Comparison of ENCODE assay signal across 1 cellular context in the genomic region with DNA sequence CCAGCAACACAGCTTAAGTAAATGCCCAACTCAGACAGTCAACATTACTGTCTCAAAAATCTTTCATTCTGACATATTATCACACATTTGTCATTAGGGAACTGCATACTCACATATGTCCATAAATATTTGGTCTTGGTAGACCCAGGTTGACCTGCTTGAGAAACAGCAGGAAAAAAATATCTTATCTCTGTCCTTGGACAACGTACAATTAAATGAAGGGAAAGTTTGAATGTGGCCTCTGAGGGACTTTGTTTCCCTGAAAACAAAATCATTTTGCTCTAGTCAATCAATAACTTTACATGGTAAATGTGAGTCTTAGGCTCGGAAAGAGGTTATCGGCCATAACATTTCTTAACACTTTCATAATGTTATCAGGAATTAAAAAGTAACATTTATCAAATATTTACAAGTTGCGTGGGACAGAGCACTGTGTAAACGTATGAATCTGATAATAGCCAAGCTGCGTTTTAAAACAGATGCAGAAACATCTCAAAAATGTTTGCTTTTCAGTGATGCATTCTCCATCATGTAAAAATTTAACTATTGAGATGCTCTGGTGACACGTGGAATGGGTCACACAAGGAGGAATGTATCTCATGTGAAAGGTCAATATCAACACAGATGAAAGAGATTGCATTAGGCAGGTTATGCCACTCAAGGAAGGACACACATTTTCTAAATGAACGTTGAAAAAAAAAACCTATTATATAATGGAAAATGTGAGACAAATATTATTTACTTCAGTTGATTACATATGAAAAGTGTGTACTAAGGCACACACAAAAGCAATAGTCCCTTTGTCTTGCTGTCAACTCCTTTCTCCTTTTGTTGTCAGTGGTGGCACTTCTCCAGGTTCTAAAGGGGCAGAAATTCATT.
TF ChIP-seq lines count a peak whose summit lies in the region.

No MANE protein-coding gene starts in this region.

TF ChIP-seq in HepG2, 621 proteins besides CTCF, POLR2A, EP300 and RAD21 (continued from another document and continues in another):
- TF ChIP-seq, protein P1, sequence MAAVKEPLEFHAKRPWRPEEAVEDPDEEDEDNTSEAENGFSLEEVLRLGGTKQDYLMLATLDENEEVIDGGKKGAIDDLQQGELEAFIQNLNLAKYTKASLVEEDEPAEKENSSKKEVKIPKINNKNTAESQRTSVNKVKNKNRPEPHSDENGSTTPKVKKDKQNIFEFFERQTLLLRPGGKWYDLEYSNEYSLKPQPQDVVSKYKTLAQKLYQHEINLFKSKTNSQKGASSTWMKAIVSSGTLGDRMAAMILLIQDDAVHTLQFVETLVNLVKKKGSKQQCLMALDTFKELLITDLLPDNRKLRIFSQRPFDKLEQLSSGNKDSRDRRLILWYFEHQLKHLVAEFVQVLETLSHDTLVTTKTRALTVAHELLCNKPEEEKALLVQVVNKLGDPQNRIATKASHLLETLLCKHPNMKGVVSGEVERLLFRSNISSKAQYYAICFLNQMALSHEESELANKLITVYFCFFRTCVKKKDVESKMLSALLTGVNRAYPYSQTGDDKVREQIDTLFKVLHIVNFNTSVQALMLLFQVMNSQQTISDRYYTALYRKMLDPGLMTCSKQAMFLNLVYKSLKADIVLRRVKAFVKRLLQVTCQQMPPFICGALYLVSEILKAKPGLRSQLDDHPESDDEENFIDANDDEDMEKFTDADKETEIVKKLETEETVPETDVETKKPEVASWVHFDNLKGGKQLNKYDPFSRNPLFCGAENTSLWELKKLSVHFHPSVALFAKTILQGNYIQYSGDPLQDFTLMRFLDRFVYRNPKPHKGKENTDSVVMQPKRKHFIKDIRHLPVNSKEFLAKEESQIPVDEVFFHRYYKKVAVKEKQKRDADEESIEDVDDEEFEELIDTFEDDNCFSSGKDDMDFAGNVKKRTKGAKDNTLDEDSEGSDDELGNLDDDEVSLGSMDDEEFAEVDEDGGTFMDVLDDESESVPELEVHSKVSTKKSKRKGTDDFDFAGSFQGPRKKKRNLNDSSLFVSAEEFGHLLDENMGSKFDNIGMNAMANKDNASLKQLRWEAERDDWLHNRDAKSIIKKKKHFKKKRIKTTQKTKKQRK (IDR thresholded peaks at IDR 0.05; ENCODE audit: low read length): no peak
- TF ChIP-seq ZNF850 (CRISPR knock-in tag; conservative IDR thresholded peaks at IDR 0.05) (no peak), REL (CRISPR knock-in tag; conservative IDR thresholded peaks at IDR 0.05) (no peak), KLF11 (CRISPR knock-in tag; IDR thresholded peaks at IDR 0.05) (no peak), DMAP1 (CRISPR knock-in tag; IDR thresholded peaks at IDR 0.05) (peak; percentile 68), NFKB2 (CRISPR knock-in tag; IDR thresholded peaks at IDR 0.05; ENCODE audit: borderline replicate concordance) (no peak), ARNTL (CRISPR knock-in tag; IDR thresholded peaks at IDR 0.05) (peak; percentile 97), SIN3B (IDR thresholded peaks at IDR 0.05; ENCODE audit: low read length) (no peak), ZNF205 (CRISPR knock-in tag; IDR thresholded peaks at IDR 0.05) (no peak; the same call in 1 of the 2 replicates), SOX5 (CRISPR knock-in tag; IDR thresholded peaks at IDR 0.05; ENCODE audit: borderline replicate concordance) (peak; percentile 97), ZNF775 (CRISPR knock-in tag; IDR thresholded peaks at IDR 0.05; ENCODE audit: borderline replicate concordance) (no peak), ONECUT2 (CRISPR knock-in tag; IDR thresholded peaks at IDR 0.05) (peak; percentile 88), HNRNPUL1 (IDR thresholded peaks at IDR 0.05; ENCODE audit: low read depth, low read length) (no peak), ZNF746 (CRISPR knock-in tag; IDR thresholded peaks at IDR 0.05) (no peak; the same call in 1 of the 2 replicates), PPARG (CRISPR knock-in tag; conservative IDR thresholded peaks at IDR 0.05) (peak; percentile 83), NFIC (IDR thresholded peaks at IDR 0.05; ENCODE audit: low read length) (peak; percentile 98), KLF6 (CRISPR knock-in tag; IDR thresholded peaks at IDR 0.05) (no peak; the same call in 1 of the 2 replicates), KLF15 (CRISPR knock-in tag; IDR thresholded peaks at IDR 0.05; ENCODE audit: borderline replicate concordance) (no peak), ZNF839 (CRISPR knock-in tag; IDR thresholded peaks at IDR 0.05; ENCODE audit: borderline replicate concordance) (no peak), EZH2 (conservative IDR thresholded peaks at IDR 0.05; ENCODE audit: low read depth, low read length) (no peak), ZIK1 (CRISPR knock-in tag; IDR thresholded peaks at IDR 0.05; ENCODE audit: borderline replicate concordance, low read depth) (no peak), BRCA1 (CRISPR knock-in tag; IDR thresholded peaks at IDR 0.05) (no peak), IRF2 (CRISPR knock-in tag; IDR thresholded peaks at IDR 0.05) (peak; percentile 87), ZNF720 (CRISPR knock-in tag; IDR thresholded peaks at IDR 0.05) (no peak), ZNF329 (CRISPR knock-in tag; IDR thresholded peaks at IDR 0.05; ENCODE audit: low read depth) (no peak), ZSCAN20 (CRISPR knock-in tag; IDR thresholded peaks at IDR 0.05; ENCODE audit: borderline replicate concordance) (no peak), ZFP36L1 (CRISPR knock-in tag; IDR thresholded peaks at IDR 0.05) (no peak), ZFYVE20 (CRISPR knock-in tag; IDR thresholded peaks at IDR 0.05; ENCODE audit: borderline replicate concordance, low read depth) (no peak), MED13 (CRISPR knock-in tag; IDR thresholded peaks at IDR 0.05) (peak; percentile 95), SALL1 (CRISPR knock-in tag; IDR thresholded peaks at IDR 0.05) (peak; percentile 88)
- TF ChIP-seq, protein P2, sequence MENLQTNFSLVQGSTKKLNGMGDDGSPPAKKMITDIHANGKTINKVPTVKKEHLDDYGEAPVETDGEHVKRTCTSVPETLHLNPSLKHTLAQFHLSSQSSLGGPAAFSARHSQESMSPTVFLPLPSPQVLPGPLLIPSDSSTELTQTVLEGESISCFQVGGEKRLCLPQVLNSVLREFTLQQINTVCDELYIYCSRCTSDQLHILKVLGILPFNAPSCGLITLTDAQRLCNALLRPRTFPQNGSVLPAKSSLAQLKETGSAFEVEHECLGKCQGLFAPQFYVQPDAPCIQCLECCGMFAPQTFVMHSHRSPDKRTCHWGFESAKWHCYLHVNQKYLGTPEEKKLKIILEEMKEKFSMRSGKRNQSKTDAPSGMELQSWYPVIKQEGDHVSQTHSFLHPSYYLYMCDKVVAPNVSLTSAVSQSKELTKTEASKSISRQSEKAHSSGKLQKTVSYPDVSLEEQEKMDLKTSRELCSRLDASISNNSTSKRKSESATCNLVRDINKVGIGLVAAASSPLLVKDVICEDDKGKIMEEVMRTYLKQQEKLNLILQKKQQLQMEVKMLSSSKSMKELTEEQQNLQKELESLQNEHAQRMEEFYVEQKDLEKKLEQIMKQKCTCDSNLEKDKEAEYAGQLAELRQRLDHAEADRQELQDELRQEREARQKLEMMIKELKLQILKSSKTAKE (CRISPR knock-in tag; IDR thresholded peaks at IDR 0.05; ENCODE audit: borderline replicate concordance): peak; percentile 54; the same call in 1 of the 2 replicates
- TF ChIP-seq, protein P3, sequence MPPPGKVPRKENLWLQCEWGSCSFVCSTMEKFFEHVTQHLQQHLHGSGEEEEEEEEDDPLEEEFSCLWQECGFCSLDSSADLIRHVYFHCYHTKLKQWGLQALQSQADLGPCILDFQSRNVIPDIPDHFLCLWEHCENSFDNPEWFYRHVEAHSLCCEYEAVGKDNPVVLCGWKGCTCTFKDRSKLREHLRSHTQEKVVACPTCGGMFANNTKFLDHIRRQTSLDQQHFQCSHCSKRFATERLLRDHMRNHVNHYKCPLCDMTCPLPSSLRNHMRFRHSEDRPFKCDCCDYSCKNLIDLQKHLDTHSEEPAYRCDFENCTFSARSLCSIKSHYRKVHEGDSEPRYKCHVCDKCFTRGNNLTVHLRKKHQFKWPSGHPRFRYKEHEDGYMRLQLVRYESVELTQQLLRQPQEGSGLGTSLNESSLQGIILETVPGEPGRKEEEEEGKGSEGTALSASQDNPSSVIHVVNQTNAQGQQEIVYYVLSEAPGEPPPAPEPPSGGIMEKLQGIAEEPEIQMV (CRISPR knock-in tag; IDR thresholded peaks at IDR 0.05; ENCODE audit: low read depth): no peak
- TF ChIP-seq, protein P4, sequence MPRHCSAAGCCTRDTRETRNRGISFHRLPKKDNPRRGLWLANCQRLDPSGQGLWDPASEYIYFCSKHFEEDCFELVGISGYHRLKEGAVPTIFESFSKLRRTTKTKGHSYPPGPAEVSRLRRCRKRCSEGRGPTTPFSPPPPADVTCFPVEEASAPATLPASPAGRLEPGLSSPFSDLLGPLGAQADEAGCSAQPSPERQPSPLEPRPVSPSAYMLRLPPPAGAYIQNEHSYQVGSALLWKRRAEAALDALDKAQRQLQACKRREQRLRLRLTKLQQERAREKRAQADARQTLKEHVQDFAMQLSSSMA (CRISPR knock-in tag; IDR thresholded peaks at IDR 0.05): no peak
- TF ChIP-seq, protein P5, sequence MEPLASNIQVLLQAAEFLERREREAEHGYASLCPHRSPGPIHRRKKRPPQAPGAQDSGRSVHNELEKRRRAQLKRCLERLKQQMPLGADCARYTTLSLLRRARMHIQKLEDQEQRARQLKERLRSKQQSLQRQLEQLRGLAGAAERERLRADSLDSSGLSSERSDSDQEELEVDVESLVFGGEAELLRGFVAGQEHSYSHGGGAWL (CRISPR knock-in tag; IDR thresholded peaks at IDR 0.05): no peak
- TF ChIP-seq, protein P6, sequence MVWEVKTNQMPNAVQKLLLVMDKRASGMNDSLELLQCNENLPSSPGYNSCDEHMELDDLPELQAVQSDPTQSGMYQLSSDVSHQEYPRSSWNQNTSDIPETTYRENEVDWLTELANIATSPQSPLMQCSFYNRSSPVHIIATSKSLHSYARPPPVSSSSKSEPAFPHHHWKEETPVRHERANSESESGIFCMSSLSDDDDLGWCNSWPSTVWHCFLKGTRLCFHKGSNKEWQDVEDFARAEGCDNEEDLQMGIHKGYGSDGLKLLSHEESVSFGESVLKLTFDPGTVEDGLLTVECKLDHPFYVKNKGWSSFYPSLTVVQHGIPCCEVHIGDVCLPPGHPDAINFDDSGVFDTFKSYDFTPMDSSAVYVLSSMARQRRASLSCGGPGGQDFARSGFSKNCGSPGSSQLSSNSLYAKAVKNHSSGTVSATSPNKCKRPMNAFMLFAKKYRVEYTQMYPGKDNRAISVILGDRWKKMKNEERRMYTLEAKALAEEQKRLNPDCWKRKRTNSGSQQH (CRISPR knock-in tag; IDR thresholded peaks at IDR 0.05; ENCODE audit: low read depth): no peak
- TF ChIP-seq, protein P7, sequence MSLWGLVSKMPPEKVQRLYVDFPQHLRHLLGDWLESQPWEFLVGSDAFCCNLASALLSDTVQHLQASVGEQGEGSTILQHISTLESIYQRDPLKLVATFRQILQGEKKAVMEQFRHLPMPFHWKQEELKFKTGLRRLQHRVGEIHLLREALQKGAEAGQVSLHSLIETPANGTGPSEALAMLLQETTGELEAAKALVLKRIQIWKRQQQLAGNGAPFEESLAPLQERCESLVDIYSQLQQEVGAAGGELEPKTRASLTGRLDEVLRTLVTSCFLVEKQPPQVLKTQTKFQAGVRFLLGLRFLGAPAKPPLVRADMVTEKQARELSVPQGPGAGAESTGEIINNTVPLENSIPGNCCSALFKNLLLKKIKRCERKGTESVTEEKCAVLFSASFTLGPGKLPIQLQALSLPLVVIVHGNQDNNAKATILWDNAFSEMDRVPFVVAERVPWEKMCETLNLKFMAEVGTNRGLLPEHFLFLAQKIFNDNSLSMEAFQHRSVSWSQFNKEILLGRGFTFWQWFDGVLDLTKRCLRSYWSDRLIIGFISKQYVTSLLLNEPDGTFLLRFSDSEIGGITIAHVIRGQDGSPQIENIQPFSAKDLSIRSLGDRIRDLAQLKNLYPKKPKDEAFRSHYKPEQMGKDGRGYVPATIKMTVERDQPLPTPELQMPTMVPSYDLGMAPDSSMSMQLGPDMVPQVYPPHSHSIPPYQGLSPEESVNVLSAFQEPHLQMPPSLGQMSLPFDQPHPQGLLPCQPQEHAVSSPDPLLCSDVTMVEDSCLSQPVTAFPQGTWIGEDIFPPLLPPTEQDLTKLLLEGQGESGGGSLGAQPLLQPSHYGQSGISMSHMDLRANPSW (CRISPR knock-in tag; IDR thresholded peaks at IDR 0.05; ENCODE audit: borderline replicate concordance): peak; percentile 85; the same call in 1 of the 2 replicates
- TF ChIP-seq, protein P8, sequence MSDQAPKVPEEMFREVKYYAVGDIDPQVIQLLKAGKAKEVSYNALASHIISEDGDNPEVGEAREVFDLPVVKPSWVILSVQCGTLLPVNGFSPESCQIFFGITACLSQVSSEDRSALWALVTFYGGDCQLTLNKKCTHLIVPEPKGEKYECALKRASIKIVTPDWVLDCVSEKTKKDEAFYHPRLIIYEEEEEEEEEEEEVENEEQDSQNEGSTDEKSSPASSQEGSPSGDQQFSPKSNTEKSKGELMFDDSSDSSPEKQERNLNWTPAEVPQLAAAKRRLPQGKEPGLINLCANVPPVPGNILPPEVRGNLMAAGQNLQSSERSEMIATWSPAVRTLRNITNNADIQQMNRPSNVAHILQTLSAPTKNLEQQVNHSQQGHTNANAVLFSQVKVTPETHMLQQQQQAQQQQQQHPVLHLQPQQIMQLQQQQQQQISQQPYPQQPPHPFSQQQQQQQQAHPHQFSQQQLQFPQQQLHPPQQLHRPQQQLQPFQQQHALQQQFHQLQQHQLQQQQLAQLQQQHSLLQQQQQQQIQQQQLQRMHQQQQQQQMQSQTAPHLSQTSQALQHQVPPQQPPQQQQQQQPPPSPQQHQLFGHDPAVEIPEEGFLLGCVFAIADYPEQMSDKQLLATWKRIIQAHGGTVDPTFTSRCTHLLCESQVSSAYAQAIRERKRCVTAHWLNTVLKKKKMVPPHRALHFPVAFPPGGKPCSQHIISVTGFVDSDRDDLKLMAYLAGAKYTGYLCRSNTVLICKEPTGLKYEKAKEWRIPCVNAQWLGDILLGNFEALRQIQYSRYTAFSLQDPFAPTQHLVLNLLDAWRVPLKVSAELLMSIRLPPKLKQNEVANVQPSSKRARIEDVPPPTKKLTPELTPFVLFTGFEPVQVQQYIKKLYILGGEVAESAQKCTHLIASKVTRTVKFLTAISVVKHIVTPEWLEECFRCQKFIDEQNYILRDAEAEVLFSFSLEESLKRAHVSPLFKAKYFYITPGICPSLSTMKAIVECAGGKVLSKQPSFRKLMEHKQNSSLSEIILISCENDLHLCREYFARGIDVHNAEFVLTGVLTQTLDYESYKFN (CRISPR knock-in tag; conservative IDR thresholded peaks at IDR 0.05): peak; percentile 93
- TF ChIP-seq, protein P9, sequence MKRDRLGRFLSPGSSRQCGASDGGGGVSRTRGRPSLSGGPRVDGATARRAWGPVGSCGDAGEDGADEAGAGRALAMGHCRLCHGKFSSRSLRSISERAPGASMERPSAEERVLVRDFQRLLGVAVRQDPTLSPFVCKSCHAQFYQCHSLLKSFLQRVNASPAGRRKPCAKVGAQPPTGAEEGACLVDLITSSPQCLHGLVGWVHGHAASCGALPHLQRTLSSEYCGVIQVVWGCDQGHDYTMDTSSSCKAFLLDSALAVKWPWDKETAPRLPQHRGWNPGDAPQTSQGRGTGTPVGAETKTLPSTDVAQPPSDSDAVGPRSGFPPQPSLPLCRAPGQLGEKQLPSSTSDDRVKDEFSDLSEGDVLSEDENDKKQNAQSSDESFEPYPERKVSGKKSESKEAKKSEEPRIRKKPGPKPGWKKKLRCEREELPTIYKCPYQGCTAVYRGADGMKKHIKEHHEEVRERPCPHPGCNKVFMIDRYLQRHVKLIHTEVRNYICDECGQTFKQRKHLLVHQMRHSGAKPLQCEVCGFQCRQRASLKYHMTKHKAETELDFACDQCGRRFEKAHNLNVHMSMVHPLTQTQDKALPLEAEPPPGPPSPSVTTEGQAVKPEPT (CRISPR knock-in tag; IDR thresholded peaks at IDR 0.05; ENCODE audit: low read depth): no peak
